In the genomic region with DNA sequence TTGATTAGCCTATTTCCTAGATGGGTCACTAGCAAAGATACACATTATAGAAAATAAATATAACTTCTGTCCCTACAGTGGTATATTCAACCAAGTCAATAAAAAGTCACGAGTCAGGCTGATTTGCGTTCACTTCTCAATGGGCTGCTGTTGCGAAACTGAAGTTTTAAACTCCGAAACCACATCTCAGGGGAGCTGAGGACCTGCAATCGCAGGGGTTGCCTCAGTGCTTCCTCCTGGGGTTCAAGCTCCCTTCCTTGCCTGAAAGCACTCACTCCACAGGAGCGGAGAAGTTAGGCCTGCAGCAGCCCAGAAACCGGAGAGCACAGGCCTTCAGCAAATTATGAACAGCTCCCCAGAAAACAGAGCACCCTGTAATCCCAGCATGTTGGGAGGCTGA, we compare ENCODE assay signal across 2 cellular contexts.
TF ChIP-seq lines count a peak whose summit lies in the region.

No MANE protein-coding gene starts in this region.

TF ChIP-seq in IMR-90, 13 proteins besides CTCF, POLR2A, EP300 and RAD21:
- peak; percentile 24; the same call in 1 of the 2 replicates for TF ChIP-seq MAFK (IDR thresholded peaks at IDR 0.05; ENCODE audit: low read depth, low read length)
- TF ChIP-seq SMC3 (IDR thresholded peaks at IDR 0.05; ENCODE audit: low read depth, low read length) = no peak
- TF ChIP-seq CEBPB (IDR thresholded peaks at IDR 0.05; ENCODE audit: low read depth, low read length) = peak; percentile 60

TF ChIP-seq in GM12878, 131 proteins besides CTCF, POLR2A, EP300 and RAD21:
- TF ChIP-seq FOXM1 (IDR thresholded peaks at IDR 0.05; ENCODE audit: low read depth, low read length) (no peak), KDM1A (IDR thresholded peaks at IDR 0.05; ENCODE audit: borderline replicate concordance) (no peak), RUNX3 (IDR thresholded peaks at IDR 0.05; ENCODE audit: low read length) (peak; percentile 44), NRF1 (conservative IDR thresholded peaks at IDR 0.05; ENCODE audit: low read depth, low read length) (no peak)
- TF ChIP-seq, protein P1, sequence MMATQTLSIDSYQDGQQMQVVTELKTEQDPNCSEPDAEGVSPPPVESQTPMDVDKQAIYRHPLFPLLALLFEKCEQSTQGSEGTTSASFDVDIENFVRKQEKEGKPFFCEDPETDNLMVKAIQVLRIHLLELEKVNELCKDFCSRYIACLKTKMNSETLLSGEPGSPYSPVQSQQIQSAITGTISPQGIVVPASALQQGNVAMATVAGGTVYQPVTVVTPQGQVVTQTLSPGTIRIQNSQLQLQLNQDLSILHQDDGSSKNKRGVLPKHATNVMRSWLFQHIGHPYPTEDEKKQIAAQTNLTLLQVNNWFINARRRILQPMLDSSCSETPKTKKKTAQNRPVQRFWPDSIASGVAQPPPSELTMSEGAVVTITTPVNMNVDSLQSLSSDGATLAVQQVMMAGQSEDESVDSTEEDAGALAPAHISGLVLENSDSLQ (IDR thresholded peaks at IDR 0.05) = no peak
